ENCODE assay signal across 21 cellular contexts in genomic region chr18:62551972-62552513, GRCh38. TPM values are rescaled to one million over a fixed set of nuclear protein-coding genes. Genes with fewer than 3 reads are reported as not detected.
DNase-seq lines count a peak whose midpoint lies in the region; ATAC-seq, FAIRE-seq and TF ChIP-seq lines count a peak whose summit lies in the region.
"Had no signal": no experiment of that assay in that cellular context is flagged by ENCODE, and none has a peak within 500 bp of the region (broad histone marks: within the 10 kb centered on the region; RNA-seq: fewer than 3 reads in every experiment).

No MANE protein-coding gene starts in this region.

- H3K36me3 Mint-ChIP-seq in activated CD4-positive, alpha-beta T cell treated with anti-CD3 and anti-CD28 coated beads, Interleukin-2, amount 10 ng/mL, durations not matched to agents 24 days and 14 days (ENCODE audit: low read depth) = peaks cover 57% of the 10 kb centered on the region
- peaks cover 47% of the 10 kb centered on the region for H3K36me3 Mint-ChIP-seq in MCF 10A (ENCODE audit: insufficient read depth, unreplicated experiment)
- H3K36me3 Mint-ChIP-seq in stimulated activated naive B cell treated with anti-CD40 and anti-IgM and Interleukin-4, amounts not matched to agents 10 μg/mL and 1 μg/mL and 100 μg/mL, for 72 hours = peaks cover 41 to 57% of the 10 kb centered on the region in 2 donors

- no peak for TF ChIP-seq RAD21 in K562 (CRISPR knock-in tag; conservative IDR thresholded peaks at IDR 0.05 in 1 of 2, IDR thresholded peaks at IDR 0.05 in 1 of 2)

- in situ Hi-C loops in K562 (cut with MboI) = no loop called here

- CTCF ChIA-PET in MCF 10A (lab: Yijun Ruan, JAX) = interaction anchor here (0.6 to 1.8 kb wide), 4 partner anchors 35 to 163 kb away, joined by 3 to 5 read pairs (median 4); partner anchors contain the start of gene PHLPP1
- CTCF ChIA-PET in K562 (lab: Yijun Ruan, JAX; ENCODE audit: low intra/inter-chr PET ratio) = no interaction called here

- no peak for ATAC-seq in K562
- no peak for ATAC-seq in stimulated activated naive B cell treated with anti-CD40 and anti-IgM and Interleukin-4, amounts not matched to agents 10 μg/mL and 1 μg/mL and 100 μg/mL, for 72 hours (replicated peaks)
- ATAC-seq in GM21390 (IDR thresholded peaks at IDR 0.05; ENCODE audit: unreplicated experiment) = no peak
- no peak for ATAC-seq in HG03457 (IDR thresholded peaks at IDR 0.05; ENCODE audit: unreplicated experiment)
- ATAC-seq: A549, GM12878 had no signal

- no peak overlapping the region for H3K4me3 ChIP-seq in breast epithelium
- no peak overlapping the region for H3K4me3 ChIP-seq in K562
- H3K4me3 ChIP-seq: A549, GM12878 had no signal

- H2AFZ ChIP-seq in K562 (ENCODE audit: low read depth, low read length) = no peak overlapping the region

- H3K9me3 ChIP-seq in breast epithelium (no peaks in the 10 kb centered on the region), K562 (replicated peaks; ENCODE audit: control insufficient read depth, insufficient read depth, low read depth, low read length) (no peaks in the 10 kb centered on the region)
- H3K9me3 ChIP-seq: A549 had no signal

- H3K9ac ChIP-seq in K562 (ENCODE audit: insufficient read depth in 1 of 2, low read depth in 2 of 2, low read length in 2 of 2) = no peak overlapping the region

- POLR2A ChIA-PET in MCF 10A (lab: Yijun Ruan, JAX) (interaction anchor here (0.7 to 0.9 kb wide), 2 partner anchors 10 to 127 kb away, joined by 3 read pairs; no protein-coding TSS in a partner anchor), K562 (lab: Yijun Ruan, JAX) (interaction anchor here (0.6 to 0.7 kb wide), 2 partner anchors 9 to 843 kb away, joined by 3 read pairs; no protein-coding TSS in a partner anchor)

- intact Hi-C loops in activated CD4-positive, alpha-beta T cell treated with anti-CD3 and anti-CD28 coated beads, Interleukin-2, amount 10 ng/mL, durations not matched to agents 24 days and 14 days (cut with micrococcal nuclease) = no loop called here
- intact Hi-C loops in MCF 10A (cut with micrococcal nuclease) = no loop called here
- intact Hi-C loops in breast epithelium (cut with DNase I; ENCODE audit: low total_unique reads) = no loop called here
- intact Hi-C loops in K562 (cut with micrococcal nuclease) = no loop called here

- BruUV-seq in MCF 10A (replicated peaks; lab: Mats Ljungman, UMichigan) = no TSS peak
- no TSS peak for BruUV-seq in K562 (replicated peaks; lab: Mats Ljungman, UMichigan)

- TF ChIP-seq EP300 in K562 (IDR thresholded peaks at IDR 0.05; ENCODE audit: low read length) = no peak

- no peaks in the 10 kb centered on the region for H3K79me2 ChIP-seq in K562 (ENCODE audit: control insufficient read depth, insufficient read depth, low read length)

- no peak for FAIRE-seq in K562 (lab: Jason Lieb, UNC)
- FAIRE-seq: A549, GM12878 had no signal

- no peaks in the 10 kb centered on the region for H3K9me3 Mint-ChIP-seq in activated CD4-positive, alpha-beta T cell treated with anti-CD3 and anti-CD28 coated beads, Interleukin-2, amount 10 ng/mL, durations not matched to agents 24 days and 14 days
- no peaks in the 10 kb centered on the region for H3K9me3 Mint-ChIP-seq in MCF 10A (ENCODE audit: unreplicated experiment)
- H3K9me3 Mint-ChIP-seq in stimulated activated naive B cell treated with anti-CD40 and anti-IgM and Interleukin-4, amounts not matched to agents 10 μg/mL and 1 μg/mL and 100 μg/mL, for 72 hours = no peaks in the 10 kb centered on the region
- H3K9me3 Mint-ChIP-seq: CD4-positive, alpha-beta memory T cell had no signal

- H3K27ac ChIP-seq in breast epithelium = no peak overlapping the region
- no peak overlapping the region for H3K27ac ChIP-seq in K562 (ENCODE audit: extremely low read depth, low read depth, low read length)
- H3K27ac ChIP-seq: 22Rv1, A549, C4-2B had no signal

- no peaks in the 10 kb centered on the region for H3K27me3 ChIP-seq in breast epithelium
- H3K27me3 ChIP-seq in K562 (ENCODE audit: control insufficient read depth in 2 of 2, insufficient read depth in 2 of 2, low read length in 2 of 2) = no peaks in the 10 kb centered on the region

- no peaks in the 10 kb centered on the region for H3K27me3 Mint-ChIP-seq in activated CD4-positive, alpha-beta T cell treated with anti-CD3 and anti-CD28 coated beads, Interleukin-2, amount 10 ng/mL, durations not matched to agents 24 days and 14 days
- no peaks in the 10 kb centered on the region for H3K27me3 Mint-ChIP-seq in MCF 10A (ENCODE audit: insufficient read depth, unreplicated experiment)
- H3K27me3 Mint-ChIP-seq in stimulated activated naive B cell treated with anti-CD40 and anti-IgM and Interleukin-4, amounts not matched to agents 10 μg/mL and 1 μg/mL and 100 μg/mL, for 72 hours = no peaks in the 10 kb centered on the region
- H3K27me3 Mint-ChIP-seq: CD4-positive, alpha-beta memory T cell had no signal

- no peaks in the 10 kb centered on the region for H3K9me1 ChIP-seq in K562 (ENCODE audit: control insufficient read depth, insufficient read depth, low read length)

- H3K36me3 ChIP-seq in breast epithelium (peaks cover 16% of the 10 kb centered on the region), K562 (ENCODE audit: control insufficient read depth, insufficient read depth, low read length) (peaks cover 26% of the 10 kb centered on the region; the same call in 2 of the 3 replicates)

- H3K4me3 Mint-ChIP-seq in activated CD4-positive, alpha-beta T cell treated with anti-CD3 and anti-CD28 coated beads, Interleukin-2, amount 10 ng/mL, durations not matched to agents 24 days and 14 days = no peak overlapping the region
- H3K4me3 Mint-ChIP-seq in MCF 10A (ENCODE audit: unreplicated experiment) = no peak overlapping the region
- no peak overlapping the region for H3K4me3 Mint-ChIP-seq in stimulated activated naive B cell treated with anti-CD40 and anti-IgM and Interleukin-4, amounts not matched to agents 10 μg/mL and 1 μg/mL and 100 μg/mL, for 72 hours
- H3K4me3 Mint-ChIP-seq: CD4-positive, alpha-beta memory T cell had no signal

- TF ChIP-seq CTCF in MCF 10A (IDR thresholded peaks at IDR 0.05; ENCODE audit: unreplicated experiment) (no peak), breast epithelium (IDR thresholded peaks at IDR 0.05) (no peak), K562 (IDR thresholded peaks at IDR 0.05 in 2 of 3, conservative IDR thresholded peaks at IDR 0.05 in 1 of 3; ENCODE audit: insufficient read depth in 2 of 3, low read depth in 1 of 3, low read length in 3 of 3) (no peak)

- no peak overlapping the region for H3K4me2 ChIP-seq in K562 (ENCODE audit: insufficient read depth, low read length)
- H3K4me2 ChIP-seq: A549 had no signal

- no peaks in the 10 kb centered on the region for H3K4me1 ChIP-seq in breast epithelium
- H3K4me1 ChIP-seq in K562 (replicated peaks in 1 of 2; ENCODE audit: control insufficient read depth in 2 of 2, insufficient read depth in 2 of 2, low read length in 2 of 2) = peaks cover 0 to 14% of the 10 kb centered on the region in 2 experiments; a peak in 3 of 5 replicates

- peak; percentile 44 for DNase-seq in activated CD4-positive, alpha-beta T cell treated with anti-CD3 and anti-CD28 coated beads, Interleukin-2, amount 10 ng/mL, durations not matched to agents 24 days and 14 days
- no peak for DNase-seq in activated CD4-positive, alpha-beta T cell treated with anti-CD3 and anti-CD28 coated beads, Interleukin-2, amount 50 U/mL, for 48 hours
- DNase-seq in MCF 10A (ENCODE audit: unreplicated experiment) (no peak), breast epithelium (ENCODE audit: low spot score in 2 of 2) (no peak), K562 (ENCODE audit: extremely low read depth in 1 of 4, low spot score in 3 of 4) (no peak)
- DNase-seq in stimulated activated naive B cell treated with anti-CD40 and anti-IgM and Interleukin-4, amounts not matched to agents 10 μg/mL and 1 μg/mL and 100 μg/mL, for 72 hours = no peak
- DNase-seq: AML-193; Calu3; CD4-positive, alpha-beta memory T cell; DMS 273 treated with DMSO at 0.1 percent for 48 hours; DMS53; DND-41; EL; GOT3; H7 had no signal

- H4K20me1 ChIP-seq in K562 (replicated peaks; ENCODE audit: control insufficient read depth, insufficient read depth, low read length) = no peaks in the 10 kb centered on the region

- TF ChIP-seq POLR2A in breast epithelium (IDR thresholded peaks at IDR 0.05) (no peak), K562 (conservative IDR thresholded peaks at IDR 0.05) (no peak)

- 92% methylated on average over 2 of the region's 4 CpGs for WGBS in K562 (ENCODE audit: insufficient coverage, low coverage, missing lambda C conversion rate)

- no peak overlapping the region for H3K27ac Mint-ChIP-seq in activated CD4-positive, alpha-beta T cell treated with anti-CD3 and anti-CD28 coated beads, Interleukin-2, amount 10 ng/mL, durations not matched to agents 24 days and 14 days
- peak overlapping the region; percentile 50 for H3K27ac Mint-ChIP-seq in MCF 10A (ENCODE audit: low read depth, unreplicated experiment)
- H3K27ac Mint-ChIP-seq in stimulated activated naive B cell treated with anti-CD40 and anti-IgM and Interleukin-4, amounts not matched to agents 10 μg/mL and 1 μg/mL and 100 μg/mL, for 72 hours = peak overlapping the region; percentile 70

- peaks cover 18% of the 10 kb centered on the region for H3K4me1 Mint-ChIP-seq in activated CD4-positive, alpha-beta T cell treated with anti-CD3 and anti-CD28 coated beads, Interleukin-2, amount 10 ng/mL, durations not matched to agents 24 days and 14 days
- peaks cover 14% of the 10 kb centered on the region for H3K4me1 Mint-ChIP-seq in MCF 10A (ENCODE audit: insufficient read depth, unreplicated experiment)
- H3K4me1 Mint-ChIP-seq in stimulated activated naive B cell treated with anti-CD40 and anti-IgM and Interleukin-4, amounts not matched to agents 10 μg/mL and 1 μg/mL and 100 μg/mL, for 72 hours = peaks cover 13 to 20% of the 10 kb centered on the region in 2 donors

RNA-seq across cellular contexts. Expression of gene ZCCHC2, which starts 29.2 kb away (rescaled TPM):
- total RNA-seq in activated CD4-positive, alpha-beta T cell treated with anti-CD3 and anti-CD28 coated beads, Interleukin-2, amount 10 ng/mL, durations not matched to agents 24 days and 14 days = 47.0 and 52.8 TPM in 2 replicates
- total RNA-seq in MCF 10A (2022) (14.6 and 15.0 TPM in 2 replicates), breast epithelium (10 to 100 TPM; 24.3 to 36.3 (median 26.2) TPM), K562 (2014; rRNA removed) (6.0 and 6.5 TPM in 2 replicates), K562 (2014; rRNA removed; fragmentation: Illumina TruSeq; extraction: Trizol) (4.9 and 5.7 TPM in 2 replicates), K562 (2015; rRNA removed; fragmentation: Illumina TruSeq; extraction: Trizol) (6.3 and 6.9 TPM in 2 replicates), K562 (2021) (8.5 and 9.2 TPM in 2 replicates)
- total RNA-seq in K562 (2011; cell fraction: chromatin; rRNA removed; ENCODE audit: low replicate concordance) = 12.9 and 18.0 TPM in 2 replicates
- 12.3 and 12.5 TPM in 2 replicates for total RNA-seq in K562 (2011; cell fraction: nucleolus; rRNA removed)
- 12.9 and 13.4 TPM in 2 replicates for total RNA-seq in K562 (2011; cell fraction: nucleoplasm; rRNA removed)
- polyA plus RNA-seq in K562 (2011; rRNA removed) (7.7 and 8.4 TPM in 2 replicates), K562 (2014; fragmentation: Illumina TruSeq; extraction: Trizol) (5.3 and 7.1 TPM in 2 replicates), K562 (2014; fragmentation: Nextera tagmentation; extraction: Ambion mirVana) (1 to 10 TPM; 1.0 to 1.9 TPM), K562 (2014; rRNA removed) (3.7 and 7.2 TPM in 2 replicates)
- 6.8 and 9.9 TPM in 2 replicates for polyA plus RNA-seq in K562 (2011; cell fraction: cytosol; rRNA removed)
- 11.9 and 15.4 TPM in 2 replicates for polyA plus RNA-seq in K562 (2011; cell fraction: nucleus; rRNA removed)
- 3.8 and 5.1 TPM in 2 replicates for polyA plus RNA-seq in K562 (2012)
- 16.3 and 18.6 TPM in 2 replicates for polyA minus RNA-seq in K562 (2011; rRNA and poly(A)+ RNA removed)
- 6.6 and 10.0 TPM in 2 replicates for polyA minus RNA-seq in K562 (2011; cell fraction: cytosol; rRNA and poly(A)+ RNA removed)
- 11.2 and 20.2 TPM in 2 replicates for polyA minus RNA-seq in K562 (2011; cell fraction: nucleus; rRNA and poly(A)+ RNA removed)
